In the genomic region with DNA sequence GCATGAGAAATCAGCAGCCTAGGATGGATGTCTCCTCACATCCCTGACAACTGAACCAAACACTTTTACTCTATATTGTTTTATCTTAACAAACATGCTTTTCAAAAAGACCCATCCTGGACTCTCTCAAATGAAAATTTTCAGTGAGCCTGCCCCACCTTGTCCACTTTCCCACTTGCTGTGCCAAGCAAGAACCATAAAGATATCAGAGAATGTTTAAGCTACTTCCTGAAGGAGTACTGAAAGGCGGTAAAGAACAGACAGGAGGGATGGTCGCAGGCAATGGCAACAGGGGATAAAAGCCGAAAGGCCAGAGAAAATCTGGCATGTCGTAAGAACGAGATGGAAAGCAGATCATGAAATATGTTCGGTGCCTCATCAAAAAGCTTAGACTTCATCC, we compare ENCODE assay signal across 21 cellular contexts. TPM values are rescaled to one million over a fixed set of nuclear protein-coding genes. Genes with fewer than 3 reads are reported as not detected.
DNase-seq lines count a peak whose midpoint lies in the region; ATAC-seq and TF ChIP-seq lines count a peak whose summit lies in the region.
"Had no signal": no experiment of that assay in that cellular context is flagged by ENCODE, and none has a peak within 500 bp of the region (broad histone marks: within the 10 kb centered on the region; RNA-seq: fewer than 3 reads in every experiment).

No MANE protein-coding gene starts in this region.

- H3K9me3 ChIP-seq in heart left ventricle: peaks cover 0 to 1% (median 0%) of the 10 kb centered on the region in 12 donors
- no peaks in the 10 kb centered on the region for H3K9me3 ChIP-seq in mucosa of descending colon
- no peaks in the 10 kb centered on the region for H3K9me3 ChIP-seq in transverse colon
- H3K9me3 ChIP-seq: A549 had no signal

- TF ChIP-seq CTCF in heart left ventricle (IDR thresholded peaks at IDR 0.05) (no peak), coronary artery (IDR thresholded peaks at IDR 0.05) (no peak), mucosa of descending colon (IDR thresholded peaks at IDR 0.05) (no peak), transverse colon (IDR thresholded peaks at IDR 0.05) (no peak)

- H3K27me3 ChIP-seq in heart left ventricle (no peaks in the 10 kb centered on the region), transverse colon (no peaks in the 10 kb centered on the region)

- DNase-seq in heart left ventricle (no peak), cardiac septum (ENCODE audit: low spot score) (no peak), coronary artery (ENCODE audit: low spot score) (no peak), mucosa of descending colon (no peak), transverse colon (no peak), NCI-H1048 (lab: John Stamatoyannopoulos, UW) (no peak), anterior cingulate cortex (lab: John Stamatoyannopoulos, UW) (no peak)
- DNase-seq in activated CD4-positive, alpha-beta T cell treated with anti-CD3 and anti-CD28 coated beads, Interleukin-2, amount 50 U/mL, for 1 hour: no peak
- DNase-seq: activated CD4-positive, alpha-beta T cell treated with anti-CD3 and anti-CD28 coated beads, Interleukin-2, amount 10 ng/mL, durations not matched to agents 7 days and 5 days; activated CD8-positive, alpha-beta memory T cell treated with anti-CD3 and anti-CD28 coated beads, Interleukin-2, amount 50 U/mL, for 48 hours; activated gamma-delta T cell; C1 segment of cervical spinal cord; DMS 273 treated with DMSO at 0.1 percent for 48 hours; GF-D8; kidney; NCI-H2029; NCI-H510A; RPMI8226; stimulated activated CD4-positive, alpha-beta T cell treated with anti-CD3 and anti-CD28 coated beads, Interleukin-4, amount 100 ng/mL, for 24 hours; T-cell had no signal

- no peak for TF ChIP-seq EP300 in transverse colon (IDR thresholded peaks at IDR 0.05; ENCODE audit: low read depth)

- TF ChIP-seq POLR2A in heart left ventricle (IDR thresholded peaks at IDR 0.05) (no peak), transverse colon (IDR thresholded peaks at IDR 0.05) (no peak)

- H3K27ac ChIP-seq in heart left ventricle (peak overlapping the region in 9 of 12 donors; percentile 8 to 74 (median 45)), coronary artery (peak overlapping the region; percentile 33 to 70), transverse colon (peak overlapping the region in 3 of 4 donors; percentile 12 to 43 (median 35))

- H3K4me3 ChIP-seq in heart left ventricle: no peak overlapping the region
- no peak overlapping the region for H3K4me3 ChIP-seq in coronary artery
- no peak overlapping the region for H3K4me3 ChIP-seq in mucosa of descending colon
- no peak overlapping the region for H3K4me3 ChIP-seq in transverse colon
- H3K4me3 ChIP-seq: A549 had no signal

- intact Hi-C loops in heart left ventricle (cut with DNase I): loop anchor here in 1 of 10 donors (5.0 kb wide), 1 partner anchor 62 kb away; no protein-coding TSS in a partner anchor
- intact Hi-C loops in cardiac septum (cut with DNase I): no loop called here
- intact Hi-C loops in mucosa of descending colon (cut with DNase I, micrococcal nuclease): no loop called here
- intact Hi-C loops in transverse colon (cut with DNase I; ENCODE audit: low total_unique reads): no loop called here

- ATAC-seq in heart left ventricle (no peak), mucosa of descending colon (peak; percentile 85)
- ATAC-seq: T-cell had no signal

- 73 to 86% (median 78%) methylated on average over 6 of the region's 6 CpGs for WGBS in heart left ventricle, 4 donors
- WGBS in transverse colon (ENCODE audit: low coverage in 1 of 2), 2 donors: 35 to 42% methylated on average over 6 of the region's 6 CpGs

- in situ Hi-C loops in transverse colon (cut with MboI; ENCODE audit: low pct_ligation_motif_present in 1 of 4, low pct_unique_long_range_greater_than_20kb in 1 of 4, low sequenced_read_pairs in 3 of 4): loop anchor here in 1 of 4 donors (25.0 kb wide), 1 partner anchor 217 kb away; no protein-coding TSS in a partner anchor

- H3K36me3 ChIP-seq in heart left ventricle (no peaks in the 10 kb centered on the region), mucosa of descending colon (ENCODE audit: low read depth) (no peaks in the 10 kb centered on the region), transverse colon (no peaks in the 10 kb centered on the region)

- H3K4me1 ChIP-seq in heart left ventricle (peaks cover 0 to 94% (median 47%) of the 10 kb centered on the region in 12 donors), mucosa of descending colon (ENCODE audit: low read depth) (peaks cover 9% of the 10 kb centered on the region), transverse colon (peaks cover 8 to 29% (median 20%) of the 10 kb centered on the region in 4 donors)

RNA-seq across cellular contexts. Expression of a gene that starts 10.5 kb away (rescaled TPM):
- total RNA-seq in heart left ventricle: 10 to 100 TPM; 19.1 to 39.1 (median 32.1) TPM
- polyA plus RNA-seq in heart left ventricle: 1 to 10 TPM; 8.6 to 9.4 TPM
- total RNA-seq in cardiac septum: 35.2 TPM
- 10 to 100 TPM; 26.3 to 68.3 (median 29.6) TPM for total RNA-seq in mucosa of descending colon
- total RNA-seq in transverse colon: 100 to 1,000 TPM in 2 of 4 donors, 10 to 100 TPM in 2; 37.1 to 138 (median 90.1) TPM

RNA-seq across cellular contexts. Expression of a gene that starts 52.9 kb away (rescaled TPM):
- total RNA-seq in heart left ventricle (10 to 100 TPM in 7 of 9 donors, 1 to 10 TPM in 2; 2.8 to 81.8 (median 18.6) TPM), cardiac septum (76.8 TPM), mucosa of descending colon (10 to 100 TPM in 2 of 3 donors, 1 to 10 TPM in 1; 4.1 to 76.0 (median 11.1) TPM), transverse colon (100 to 1,000 TPM in 1 of 4 donors, 10 to 100 TPM in 3; 14.6 to 202 (median 35.6) TPM)
- polyA plus RNA-seq in heart left ventricle: 10 to 100 TPM; 10.3 to 15.6 TPM
- total RNA-seq: activated CD4-positive, alpha-beta T cell treated with anti-CD3 and anti-CD28 coated beads, Interleukin-2, amount 10 ng/mL, durations not matched to agents 7 days and 5 days had no signal
